12 cellular contexts compared by ENCODE assay signal in the genomic region with DNA sequence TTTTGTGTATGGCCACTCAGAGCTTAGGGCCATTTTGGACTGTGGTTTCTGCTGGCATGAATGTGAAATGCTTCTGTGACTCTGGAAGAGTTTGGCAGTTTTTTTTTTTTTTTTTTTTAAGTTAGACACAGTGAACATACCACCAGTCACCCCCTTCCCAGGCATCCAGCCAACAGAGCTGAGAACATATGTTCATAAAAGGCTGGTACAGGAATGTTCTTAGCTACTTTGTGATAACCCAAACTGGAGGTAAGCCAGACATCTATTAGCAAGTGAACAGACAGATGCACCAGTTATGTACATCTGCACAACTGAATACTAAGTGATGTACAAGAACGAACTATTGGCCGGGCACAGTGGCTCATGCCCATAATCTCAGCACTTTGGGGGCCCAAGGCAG.
DNase-seq lines count a peak whose midpoint lies in the region; ATAC-seq and TF ChIP-seq lines count a peak whose summit lies in the region.
"Had no signal": no experiment of that assay in that cellular context is flagged by ENCODE, and none has a peak within 500 bp of the region (broad histone marks: within the 10 kb centered on the region; RNA-seq: fewer than 3 reads in every experiment).

No MANE protein-coding gene starts in this region.

- peak; percentile 95 for DNase-seq in AG10803 (ENCODE audit: low read depth)
- peak; percentile 41 for DNase-seq in Jurkat, Clone E6-1 (ENCODE audit: low read depth, low spot score)
- peak; percentile 55 for DNase-seq in brain microvascular endothelial cell
- peak; percentile 58 for DNase-seq in lower lobe of right lung
- DNase-seq in tibial artery: no peak
- DNase-seq in DMS114 treated with DMSO at 0.1 percent for 48 hours (lab: John Stamatoyannopoulos, UW; ENCODE audit: unreplicated experiment): no peak
- no peak for DNase-seq in right lobe of liver
- DNase-seq: activated gamma-delta T cell; effector memory CD8-positive, alpha-beta T cell; NCI-H1105 treated with DMSO at 0.1 percent for 48 hours had no signal

- H3K27me3 ChIP-seq in brain microvascular endothelial cell (replicated peaks): no peaks in the 10 kb centered on the region
- H3K27me3 ChIP-seq in lower lobe of right lung (ENCODE audit: low read depth): no peaks in the 10 kb centered on the region
- H3K27me3 ChIP-seq in tibial artery: no peaks in the 10 kb centered on the region
- H3K27me3 ChIP-seq in right lobe of liver: no peaks in the 10 kb centered on the region

- H3K27ac ChIP-seq in brain microvascular endothelial cell (no peak overlapping the region), lower lobe of right lung (no peak overlapping the region), tibial artery (no peak overlapping the region), right lobe of liver (no peak overlapping the region)

- intact Hi-C loops in lower lobe of right lung (cut with DNase I): no loop called here
- intact Hi-C loops in tibial artery (cut with DNase I; ENCODE audit: low total_unique reads): no loop called here
- intact Hi-C loops in right lobe of liver (cut with DNase I): no loop called here

- WGBS in right lobe of liver (ENCODE audit: insufficient coverage, low coverage, low lambda C conversion rate, missing lambda C conversion rate): 94% methylated on average over 2 of the region's 2 CpGs

- H3K36me3 ChIP-seq in brain microvascular endothelial cell (replicated peaks) (peaks cover 58% of the 10 kb centered on the region), lower lobe of right lung (peaks cover 88% of the 10 kb centered on the region), tibial artery (peaks cover 38 to 60% (median 47%) of the 10 kb centered on the region in 3 donors), right lobe of liver (no peaks in the 10 kb centered on the region)

- H3K9me3 ChIP-seq in lower lobe of right lung (no peaks in the 10 kb centered on the region), tibial artery (no peaks in the 10 kb centered on the region), right lobe of liver (no peaks in the 10 kb centered on the region)

- in situ Hi-C loops in brain microvascular endothelial cell (cut with HindIII; ENCODE audit: low pct_ligation_motif_present, low sequenced_read_pairs): no loop called here

- TF ChIP-seq CTCF in AG10803 (conservative IDR thresholded peaks at IDR 0.05; ENCODE audit: low read length): no peak
- TF ChIP-seq CTCF in brain microvascular endothelial cell (IDR thresholded peaks at IDR 0.05; ENCODE audit: low read depth, low read length, missing control alignments): no peak
- no peak for TF ChIP-seq CTCF in lower lobe of right lung (IDR thresholded peaks at IDR 0.05)
- TF ChIP-seq CTCF in tibial artery (IDR thresholded peaks at IDR 0.05): no peak
- TF ChIP-seq CTCF in right lobe of liver (IDR thresholded peaks at IDR 0.05): no peak

- H3K4me3 ChIP-seq in AG10803 (ENCODE audit: low read length): no peak overlapping the region
- H3K4me3 ChIP-seq in Jurkat, Clone E6-1 (ENCODE audit: low read length): no peak overlapping the region
- no peak overlapping the region for H3K4me3 ChIP-seq in brain microvascular endothelial cell (ENCODE audit: low read depth, low read length)
- no peak overlapping the region for H3K4me3 ChIP-seq in lower lobe of right lung
- H3K4me3 ChIP-seq in tibial artery: no peak overlapping the region
- no peak overlapping the region for H3K4me3 ChIP-seq in right lobe of liver
- H3K4me3 ChIP-seq: PC-9 had no signal

- TF ChIP-seq POLR2A in right lobe of liver (IDR thresholded peaks at IDR 0.05): no peak

- ATAC-seq in lower lobe of right lung: peak; percentile 38 to 42
- ATAC-seq in GM19324 (IDR thresholded peaks at IDR 0.05; ENCODE audit: low FRiP score, unreplicated experiment): no peak
- no peak for ATAC-seq in right lobe of liver
- ATAC-seq: effector memory CD8-positive, alpha-beta T cell had no signal

- no peaks in the 10 kb centered on the region for H3K4me1 ChIP-seq in lower lobe of right lung
- peaks cover 0 to 11% (median 6%) of the 10 kb centered on the region in 4 donors for H3K4me1 ChIP-seq in tibial artery
- H3K4me1 ChIP-seq in right lobe of liver: no peaks in the 10 kb centered on the region

Comparison
In these comparisons a context has a peak if more than half of its experiments do, and no peak if none do; other contexts are left out.
1. DNase-seq: peak in AG10803 (single experiment), Jurkat, Clone E6-1 (single experiment), brain microvascular endothelial cell (single experiment) and lower lobe of right lung (single experiment); none in tibial artery (0 of 2), DMS114 treated with DMSO at 0.1 percent for 48 hours (single experiment) and right lobe of liver (0 of 3).
2. ATAC-seq: peak in lower lobe of right lung (2 of 2); none in GM19324 (single experiment) and right lobe of liver (0 of 4).